Comparison of ENCODE assay signal across 8 cellular contexts in the genomic region with DNA sequence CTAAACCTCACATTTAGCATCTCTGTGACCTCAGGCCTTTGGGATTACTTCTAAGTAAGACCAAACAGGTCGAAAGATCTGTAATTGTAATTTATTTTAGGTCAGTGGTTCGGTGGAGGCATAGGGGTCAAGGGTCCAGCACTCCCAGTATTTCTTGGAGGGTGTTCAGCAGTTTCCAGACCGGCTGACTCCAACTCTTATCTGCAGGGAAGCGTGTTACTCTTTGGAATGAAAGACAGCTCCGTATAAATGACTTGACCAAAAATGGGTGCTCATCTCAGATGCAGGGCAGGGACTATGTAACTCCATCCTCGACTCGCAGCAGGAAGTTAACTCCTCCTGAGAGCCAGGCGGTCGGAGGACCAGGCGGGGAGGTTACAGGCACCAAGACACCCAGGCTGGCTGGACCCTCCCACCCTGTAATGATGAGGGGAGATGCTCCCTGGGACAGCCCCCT. TPM values are rescaled to one million over a fixed set of nuclear protein-coding genes. Genes with fewer than 3 reads are reported as not detected.
DNase-seq lines count a peak whose midpoint lies in the region; ATAC-seq lines count a peak whose summit lies in the region.

No MANE protein-coding gene starts in this region.

- no peak for ATAC-seq in activated CD8-positive, alpha-beta T cell treated with anti-CD3 and anti-CD28 coated beads, Interleukin-2, amount 10 ng/mL, durations not matched to agents 7 days and 5 days

- H3K4me3 Mint-ChIP-seq in activated CD8-positive, alpha-beta T cell treated with anti-CD3 and anti-CD28 coated beads, Interleukin-2, amount 10 ng/mL, durations not matched to agents 7 days and 5 days: peak overlapping the region; percentile 97
- peak overlapping the region; percentile 90 to 98 (median 95) for H3K4me3 Mint-ChIP-seq in immature natural killer cell

- H3K4me3 ChIP-seq in subcutaneous abdominal adipose tissue (ENCODE audit: low read depth in 1 of 5, low read length in 5 of 5): peak overlapping the region; percentile 65 to 94 (median 88)

- H3K36me3 ChIP-seq in subcutaneous abdominal adipose tissue (ENCODE audit: control insufficient read depth in 5 of 5, insufficient read depth in 5 of 5, low read length in 5 of 5): no peaks in the 10 kb centered on the region

- peaks cover 0 to 26% (median 22%) of the 10 kb centered on the region in 5 donors for H3K4me1 ChIP-seq in subcutaneous abdominal adipose tissue (ENCODE audit: control insufficient read depth in 5 of 5, insufficient read depth in 5 of 5, low read length in 5 of 5)

- no peaks in the 10 kb centered on the region for H3K9me3 ChIP-seq in subcutaneous abdominal adipose tissue (ENCODE audit: control insufficient read depth in 5 of 5, low read length in 5 of 5)

- no peaks in the 10 kb centered on the region for H3K27me3 ChIP-seq in subcutaneous abdominal adipose tissue (ENCODE audit: control insufficient read depth in 5 of 5, insufficient read depth in 4 of 5, low read length in 5 of 5)

- peak overlapping the region; percentile 89 for H3K27ac Mint-ChIP-seq in activated CD8-positive, alpha-beta T cell treated with anti-CD3 and anti-CD28 coated beads, Interleukin-2, amount 10 ng/mL, durations not matched to agents 7 days and 5 days
- H3K27ac Mint-ChIP-seq in immature natural killer cell: peak overlapping the region; percentile 83 to 93 (median 90)

- peak overlapping the region; percentile 56 for H3K27ac ChIP-seq in subcutaneous abdominal adipose tissue (ENCODE audit: low read depth, low read length)

- H3K27me3 Mint-ChIP-seq in activated CD8-positive, alpha-beta T cell treated with anti-CD3 and anti-CD28 coated beads, Interleukin-2, amount 10 ng/mL, durations not matched to agents 7 days and 5 days (ENCODE audit: low read depth): peaks cover 8% of the 10 kb centered on the region
- peaks cover 2 to 11% (median 4%) of the 10 kb centered on the region in 3 donors for H3K27me3 Mint-ChIP-seq in immature natural killer cell (ENCODE audit: low read depth in 3 of 3)

- peak; percentile 41 for DNase-seq in SKM-1 treated with dmso at 0.1 percent for 144 hours (lab: John Stamatoyannopoulos, UW; ENCODE audit: unreplicated experiment)
- no peak for DNase-seq in SKM-1 (lab: John Stamatoyannopoulos, UW; ENCODE audit: unreplicated experiment)
- no peak for DNase-seq in activated CD8-positive, alpha-beta T cell treated with anti-CD3 and anti-CD28 coated beads, Interleukin-2, amount 10 ng/mL, durations not matched to agents 7 days and 5 days
- DNase-seq in immature natural killer cell: no peak
- no peak for DNase-seq in stimulated activated CD4-positive, alpha-beta T cell treated with anti-CD3 and anti-CD28 coated beads, Interleukin-4, amount 100 ng/mL, for 1 hour
- DNase-seq in NCI-H1092 treated with DMSO at 0.1 percent for 48 hours (lab: John Stamatoyannopoulos, UW): no peak
- DNase-seq in NCI-H446 (lab: John Stamatoyannopoulos, UW): no peak

- CTCF ChIA-PET in activated CD8-positive, alpha-beta T cell treated with anti-CD3 and anti-CD28 coated beads, Interleukin-2, amount 10 ng/mL, durations not matched to agents 7 days and 5 days (lab: Charles Lee): interaction anchor here (0.7 to 3.1 kb wide), 4 partner anchors 9 to 313 kb away, joined by 3 to 28 read pairs (median 5); no protein-coding TSS in a partner anchor

- peaks cover 21% of the 10 kb centered on the region for H3K4me1 Mint-ChIP-seq in activated CD8-positive, alpha-beta T cell treated with anti-CD3 and anti-CD28 coated beads, Interleukin-2, amount 10 ng/mL, durations not matched to agents 7 days and 5 days (ENCODE audit: low read depth)
- H3K4me1 Mint-ChIP-seq in immature natural killer cell: peaks cover 23 to 28% of the 10 kb centered on the region in 2 donors

- H3K9ac ChIP-seq in subcutaneous abdominal adipose tissue (ENCODE audit: low read length in 5 of 5): peak overlapping the region in 2 of 5 donors; percentile 20 to 91

- peaks cover 8% of the 10 kb centered on the region for H3K36me3 Mint-ChIP-seq in activated CD8-positive, alpha-beta T cell treated with anti-CD3 and anti-CD28 coated beads, Interleukin-2, amount 10 ng/mL, durations not matched to agents 7 days and 5 days (ENCODE audit: low read depth)
- H3K36me3 Mint-ChIP-seq in immature natural killer cell: no peaks in the 10 kb centered on the region

- no peaks in the 10 kb centered on the region for H3K9me3 Mint-ChIP-seq in activated CD8-positive, alpha-beta T cell treated with anti-CD3 and anti-CD28 coated beads, Interleukin-2, amount 10 ng/mL, durations not matched to agents 7 days and 5 days (ENCODE audit: insufficient read depth)
- no peaks in the 10 kb centered on the region for H3K9me3 Mint-ChIP-seq in immature natural killer cell

- POLR2A ChIA-PET in activated CD8-positive, alpha-beta T cell treated with anti-CD3 and anti-CD28 coated beads, Interleukin-2, amount 10 ng/mL, durations not matched to agents 7 days and 5 days (lab: Charles Lee): interaction anchor here (0.6 to 1.4 kb wide), 3 partner anchors 8 to 782 kb away, joined by 3 read pairs; partner anchors contain the start of gene RFK

RNA-seq across cellular contexts. Expression of gene VPS13A, which starts 0.6 kb away (rescaled TPM):
- total RNA-seq in activated CD8-positive, alpha-beta T cell treated with anti-CD3 and anti-CD28 coated beads, Interleukin-2, amount 10 ng/mL, durations not matched to agents 7 days and 5 days: 10 to 100 TPM; 39.4 to 40.2 TPM
- 1 to 10 TPM; 2.0 to 5.6 (median 4.5) TPM for polyA plus RNA-seq in immature natural killer cell
